1 cellular context compared by ENCODE assay signal in the genomic region with DNA sequence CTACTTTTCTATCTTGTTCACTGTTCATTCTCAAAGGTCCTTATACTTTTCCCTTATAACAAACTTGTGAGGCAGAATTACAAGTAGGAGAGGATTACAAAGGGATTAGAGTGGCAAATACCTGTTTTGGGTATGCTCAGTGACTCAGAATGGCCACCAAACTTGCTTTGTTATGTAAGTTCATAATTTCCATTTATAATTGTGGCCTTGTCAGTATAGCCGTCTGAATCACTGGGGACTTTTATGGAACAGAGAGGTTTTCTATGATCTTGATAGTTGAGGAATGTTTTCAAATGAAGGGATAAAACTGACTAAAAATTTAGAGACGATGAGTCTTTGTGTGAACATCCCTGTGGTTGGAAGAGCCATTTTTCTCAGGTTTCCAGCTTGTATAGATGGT.
TF ChIP-seq lines count a peak whose summit lies in the region.

No MANE protein-coding gene starts in this region.

TF ChIP-seq in SK-N-SH, 30 proteins besides CTCF, POLR2A, EP300 and RAD21 (continued from another document):
- TF ChIP-seq, protein P1, sequence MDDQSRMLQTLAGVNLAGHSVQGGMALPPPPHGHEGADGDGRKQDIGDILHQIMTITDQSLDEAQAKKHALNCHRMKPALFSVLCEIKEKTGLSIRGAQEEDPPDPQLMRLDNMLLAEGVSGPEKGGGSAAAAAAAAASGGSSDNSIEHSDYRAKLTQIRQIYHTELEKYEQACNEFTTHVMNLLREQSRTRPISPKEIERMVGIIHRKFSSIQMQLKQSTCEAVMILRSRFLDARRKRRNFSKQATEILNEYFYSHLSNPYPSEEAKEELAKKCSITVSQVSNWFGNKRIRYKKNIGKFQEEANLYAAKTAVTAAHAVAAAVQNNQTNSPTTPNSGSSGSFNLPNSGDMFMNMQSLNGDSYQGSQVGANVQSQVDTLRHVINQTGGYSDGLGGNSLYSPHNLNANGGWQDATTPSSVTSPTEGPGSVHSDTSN (IDR thresholded peaks at IDR 0.05) = no peak
- TF ChIP-seq SMC3 (IDR thresholded peaks at IDR 0.05; ENCODE audit: low read depth, low read length) (no peak), TEAD4 (IDR thresholded peaks at IDR 0.05; ENCODE audit: borderline replicate concordance, insufficient read depth) (no peak), NFIC (IDR thresholded peaks at IDR 0.05; ENCODE audit: borderline replicate concordance) (no peak), RXRA (IDR thresholded peaks at IDR 0.05; ENCODE audit: borderline replicate concordance, low read depth) (no peak)
- TF ChIP-seq, protein P2, sequence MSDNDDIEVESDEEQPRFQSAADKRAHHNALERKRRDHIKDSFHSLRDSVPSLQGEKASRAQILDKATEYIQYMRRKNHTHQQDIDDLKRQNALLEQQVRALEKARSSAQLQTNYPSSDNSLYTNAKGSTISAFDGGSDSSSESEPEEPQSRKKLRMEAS (IDR thresholded peaks at IDR 0.05; ENCODE audit: low read depth) = no peak
- TF ChIP-seq, protein P3, sequence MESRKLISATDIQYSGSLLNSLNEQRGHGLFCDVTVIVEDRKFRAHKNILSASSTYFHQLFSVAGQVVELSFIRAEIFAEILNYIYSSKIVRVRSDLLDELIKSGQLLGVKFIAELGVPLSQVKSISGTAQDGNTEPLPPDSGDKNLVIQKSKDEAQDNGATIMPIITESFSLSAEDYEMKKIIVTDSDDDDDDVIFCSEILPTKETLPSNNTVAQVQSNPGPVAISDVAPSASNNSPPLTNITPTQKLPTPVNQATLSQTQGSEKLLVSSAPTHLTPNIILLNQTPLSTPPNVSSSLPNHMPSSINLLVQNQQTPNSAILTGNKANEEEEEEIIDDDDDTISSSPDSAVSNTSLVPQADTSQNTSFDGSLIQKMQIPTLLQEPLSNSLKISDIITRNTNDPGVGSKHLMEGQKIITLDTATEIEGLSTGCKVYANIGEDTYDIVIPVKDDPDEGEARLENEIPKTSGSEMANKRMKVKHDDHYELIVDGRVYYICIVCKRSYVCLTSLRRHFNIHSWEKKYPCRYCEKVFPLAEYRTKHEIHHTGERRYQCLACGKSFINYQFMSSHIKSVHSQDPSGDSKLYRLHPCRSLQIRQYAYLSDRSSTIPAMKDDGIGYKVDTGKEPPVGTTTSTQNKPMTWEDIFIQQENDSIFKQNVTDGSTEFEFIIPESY (IDR thresholded peaks at IDR 0.05; ENCODE audit: borderline replicate concordance, low read depth) = no peak
- TF ChIP-seq, protein P4, sequence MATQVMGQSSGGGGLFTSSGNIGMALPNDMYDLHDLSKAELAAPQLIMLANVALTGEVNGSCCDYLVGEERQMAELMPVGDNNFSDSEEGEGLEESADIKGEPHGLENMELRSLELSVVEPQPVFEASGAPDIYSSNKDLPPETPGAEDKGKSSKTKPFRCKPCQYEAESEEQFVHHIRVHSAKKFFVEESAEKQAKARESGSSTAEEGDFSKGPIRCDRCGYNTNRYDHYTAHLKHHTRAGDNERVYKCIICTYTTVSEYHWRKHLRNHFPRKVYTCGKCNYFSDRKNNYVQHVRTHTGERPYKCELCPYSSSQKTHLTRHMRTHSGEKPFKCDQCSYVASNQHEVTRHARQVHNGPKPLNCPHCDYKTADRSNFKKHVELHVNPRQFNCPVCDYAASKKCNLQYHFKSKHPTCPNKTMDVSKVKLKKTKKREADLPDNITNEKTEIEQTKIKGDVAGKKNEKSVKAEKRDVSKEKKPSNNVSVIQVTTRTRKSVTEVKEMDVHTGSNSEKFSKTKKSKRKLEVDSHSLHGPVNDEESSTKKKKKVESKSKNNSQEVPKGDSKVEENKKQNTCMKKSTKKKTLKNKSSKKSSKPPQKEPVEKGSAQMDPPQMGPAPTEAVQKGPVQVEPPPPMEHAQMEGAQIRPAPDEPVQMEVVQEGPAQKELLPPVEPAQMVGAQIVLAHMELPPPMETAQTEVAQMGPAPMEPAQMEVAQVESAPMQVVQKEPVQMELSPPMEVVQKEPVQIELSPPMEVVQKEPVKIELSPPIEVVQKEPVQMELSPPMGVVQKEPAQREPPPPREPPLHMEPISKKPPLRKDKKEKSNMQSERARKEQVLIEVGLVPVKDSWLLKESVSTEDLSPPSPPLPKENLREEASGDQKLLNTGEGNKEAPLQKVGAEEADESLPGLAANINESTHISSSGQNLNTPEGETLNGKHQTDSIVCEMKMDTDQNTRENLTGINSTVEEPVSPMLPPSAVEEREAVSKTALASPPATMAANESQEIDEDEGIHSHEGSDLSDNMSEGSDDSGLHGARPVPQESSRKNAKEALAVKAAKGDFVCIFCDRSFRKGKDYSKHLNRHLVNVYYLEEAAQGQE (IDR thresholded peaks at IDR 0.05; ENCODE audit: low read depth, low read length) = no peak
